In genomic region chr4:66373268-66373667, GRCh38 we compare ENCODE assay signal across 3 cellular contexts.
"Had no signal": no experiment of that assay in that cellular context is flagged by ENCODE, and none has a peak within 500 bp of the region (broad histone marks: within the 10 kb centered on the region; RNA-seq: fewer than 3 reads in every experiment).

No MANE protein-coding gene starts in this region.

- ATAC-seq: GM12878 had no signal

- H3K4me3 ChIP-seq: GM12878 had no signal

- DNase-seq: GDM1, GF-D8 had no signal
